In genomic region chr2:1756456-1756855, GRCh38 we compare ENCODE assay signal across 20 cellular contexts. TPM values are rescaled to one million over a fixed set of nuclear protein-coding genes. Genes with fewer than 3 reads are reported as not detected.
DNase-seq lines count a peak whose midpoint lies in the region; ATAC-seq and TF ChIP-seq lines count a peak whose summit lies in the region.
"Had no signal": no experiment of that assay in that cellular context is flagged by ENCODE, and none has a peak within 500 bp of the region (broad histone marks: within the 10 kb centered on the region; RNA-seq: fewer than 3 reads in every experiment).

No MANE protein-coding gene starts in this region.

- H3K4me3 ChIP-seq in coronary artery: no peak overlapping the region
- no peak overlapping the region for H3K4me3 ChIP-seq in smooth muscle cell
- H3K4me3 ChIP-seq: GM12878 had no signal

- no peaks in the 10 kb centered on the region for H3K4me1 ChIP-seq in smooth muscle cell (ENCODE audit: low read depth)

- TF ChIP-seq CTCF in coronary artery (IDR thresholded peaks at IDR 0.05) (no peak), smooth muscle cell (IDR thresholded peaks at IDR 0.05; ENCODE audit: borderline replicate concordance, insufficient read depth, poor library complexity, severe bottlenecking) (no peak)

- H2AFZ ChIP-seq in smooth muscle cell (ENCODE audit: low read depth): no peak overlapping the region

- H4K20me1 ChIP-seq in smooth muscle cell (ENCODE audit: low read depth): no peaks in the 10 kb centered on the region

- H3K9me3 ChIP-seq in smooth muscle cell (replicated peaks; ENCODE audit: low read depth): no peaks in the 10 kb centered on the region

- H3K36me3 ChIP-seq in smooth muscle cell (ENCODE audit: low read depth): no peaks in the 10 kb centered on the region

- no peak overlapping the region for H3K9ac ChIP-seq in smooth muscle cell (ENCODE audit: low read depth)

- H3K27me3 ChIP-seq in smooth muscle cell (ENCODE audit: low read depth): no peaks in the 10 kb centered on the region

- 97% methylated on average over 10 of the region's 10 CpGs for WGBS in smooth muscle cell (ENCODE audit: low lambda C conversion rate)

- DNase-seq in Daoy (ENCODE audit: low read depth) (peak; percentile 29), coronary artery (ENCODE audit: low spot score) (peak; percentile 57), mesenteric fat pad (ENCODE audit: low spot score) (peak; percentile 85), smooth muscle cell (lab: John Stamatoyannopoulos, UW; ENCODE audit: unreplicated experiment) (no peak), NCI-H128 (lab: John Stamatoyannopoulos, UW; ENCODE audit: unreplicated experiment) (no peak), germinal center (ENCODE audit: low spot score) (no peak), SKM-1 treated with dmso at 0.1 percent for 144 hours (lab: John Stamatoyannopoulos, UW; ENCODE audit: unreplicated experiment) (no peak)
- DNase-seq: AML-193, DMS79 treated with DMSO at 0.1 percent for 48 hours, MV-4-11, NCI-H1105 treated with DMSO at 0.1 percent for 48 hours, NCI-H1694, NCI-H446 treated with DMSO at 0.1 percent for 48 hours, NCI-H526 treated with DMSO at 0.1 percent for 48 hours, OCI-M1, Right ventricle myocardium superior, SW 1271 had no signal

- no peaks in the 10 kb centered on the region for H3K79me2 ChIP-seq in smooth muscle cell (ENCODE audit: low read depth)

- no peak overlapping the region for H3K4me2 ChIP-seq in smooth muscle cell

- H3F3A ChIP-seq in smooth muscle cell (ENCODE audit: low read depth): no peaks in the 10 kb centered on the region

- H3K27ac ChIP-seq in coronary artery (no peak overlapping the region), smooth muscle cell (ENCODE audit: low read depth) (peak overlapping the region; percentile 64)

- no peak for ATAC-seq in HG03175 (IDR thresholded peaks at IDR 0.05; ENCODE audit: unreplicated experiment)
- ATAC-seq: GM12878 had no signal

RNA-seq across cellular contexts. Expression of gene PXDN, which starts 12.1 kb away (rescaled TPM):
- total RNA-seq in Daoy (2014; rRNA removed; shearing (Covaris generic)): 173 and 193 TPM in 2 replicates
- total RNA-seq in mesenteric fat pad (228 TPM), smooth muscle cell (328 and 334 TPM in 2 replicates)
- 253 and 333 TPM in 2 replicates for polyA plus RNA-seq in smooth muscle cell
- polyA plus RNA-seq: CD14-positive monocyte had no signal

Comparison
In these comparisons a context has a peak if more than half of its experiments do, and no peak if none do; other contexts are left out.
1. DNase-seq: peak in Daoy (single experiment), coronary artery (single experiment) and mesenteric fat pad (single experiment); none in smooth muscle cell (single experiment), NCI-H128 (single experiment), germinal center (single experiment) and SKM-1 treated with dmso at 0.1 percent for 144 hours (single experiment).